14 cellular contexts compared by ENCODE assay signal in genomic region chr1:44048816-44049215, GRCh38. TPM values are rescaled to one million over a fixed set of nuclear protein-coding genes. Genes with fewer than 3 reads are reported as not detected.
DNase-seq lines count a peak whose midpoint lies in the region; ATAC-seq and TF ChIP-seq lines count a peak whose summit lies in the region.
"Had no signal": no experiment of that assay in that cellular context is flagged by ENCODE, and none has a peak within 500 bp of the region (broad histone marks: within the 10 kb centered on the region; RNA-seq: fewer than 3 reads in every experiment).

No MANE protein-coding gene starts in this region.

- H3K9me3 Mint-ChIP-seq in MCF 10A (ENCODE audit: unreplicated experiment) (no peaks in the 10 kb centered on the region), type B pancreatic cell (no peaks in the 10 kb centered on the region)
- H3K9me3 Mint-ChIP-seq: activated CD8-positive, alpha-beta T cell treated with anti-CD3 and anti-CD28 coated beads for 36 hours; activated naive CD4-positive, alpha-beta T cell treated with anti-CD3 and anti-CD28 coated beads, Interleukin-2, amount 50 U/mL, for 72 hours had no signal

- H3K27me3 Mint-ChIP-seq in MCF 10A (ENCODE audit: insufficient read depth, unreplicated experiment), result no peaks in the 10 kb centered on the region
- H3K27me3 Mint-ChIP-seq in type B pancreatic cell, result peaks cover 15% of the 10 kb centered on the region

- H3K4me3 ChIP-seq in breast epithelium, result no peak overlapping the region
- peak overlapping the region in 1 of 4 donors; percentile 54 for H3K4me3 ChIP-seq in adrenal gland
- peak overlapping the region; percentile 32 for H3K4me3 ChIP-seq in fibroblast of pulmonary artery (replicated peaks; ENCODE audit: low read depth, low read length)
- H3K4me3 ChIP-seq: pancreas had no signal

- no TSS peak for BruUV-seq in MCF 10A (replicated peaks; lab: Mats Ljungman, UMichigan)

- H3K9me3 ChIP-seq in breast epithelium (no peaks in the 10 kb centered on the region), adrenal gland (replicated peaks in 1 of 3) (no peaks in the 10 kb centered on the region)
- H3K9me3 ChIP-seq: pancreas had no signal

- 67 to 78% (median 74%) methylated on average over 3 of the region's 3 CpGs for WGBS in adrenal gland, 4 donors

- H3K36me3 Mint-ChIP-seq in MCF 10A (ENCODE audit: insufficient read depth, unreplicated experiment) (no peaks in the 10 kb centered on the region), type B pancreatic cell (no peaks in the 10 kb centered on the region)
- H3K36me3 Mint-ChIP-seq: activated naive CD4-positive, alpha-beta T cell treated with anti-CD3 and anti-CD28 coated beads, Interleukin-2, amount 50 U/mL, for 72 hours had no signal

- H3K27ac Mint-ChIP-seq in MCF 10A (ENCODE audit: low read depth, unreplicated experiment), result peak overlapping the region; percentile 10
- no peak overlapping the region for H3K27ac Mint-ChIP-seq in type B pancreatic cell
- H3K27ac Mint-ChIP-seq: T-helper 17 cell had no signal

- POLR2A ChIA-PET in MCF 10A (lab: Yijun Ruan, JAX), result interaction anchor here (0.5 to 1.9 kb wide), 13 partner anchors 8 to 1366 kb away, joined by 3 to 8 read pairs (median 3); partner anchors contain the start of genes CCDC24, DMAP1, KDM4A and SLC6A9

- H3K4me1 ChIP-seq in breast epithelium (no peaks in the 10 kb centered on the region), adrenal gland (replicated peaks in 1 of 2) (peaks cover 9 to 21% of the 10 kb centered on the region in 2 donors)
- H3K4me1 ChIP-seq: pancreas had no signal

- H3K36me3 ChIP-seq in breast epithelium, result no peaks in the 10 kb centered on the region
- no peaks in the 10 kb centered on the region for H3K36me3 ChIP-seq in adrenal gland (replicated peaks in 1 of 2)
- H3K36me3 ChIP-seq: pancreas had no signal

- no peak for TF ChIP-seq CTCF in MCF 10A (IDR thresholded peaks at IDR 0.05; ENCODE audit: unreplicated experiment)
- TF ChIP-seq CTCF in breast epithelium (IDR thresholded peaks at IDR 0.05), result no peak
- no peak for TF ChIP-seq CTCF in adrenal gland (IDR thresholded peaks at IDR 0.05)
- no peak for TF ChIP-seq CTCF in fibroblast of pulmonary artery (IDR thresholded peaks at IDR 0.05; ENCODE audit: low read length, missing control alignments)
- TF ChIP-seq CTCF in type B pancreatic cell (conservative IDR thresholded peaks at IDR 0.05), result no peak

- ATAC-seq in GM18511 (IDR thresholded peaks at IDR 0.05; ENCODE audit: unreplicated experiment), result no peak
- ATAC-seq in GM18520 (IDR thresholded peaks at IDR 0.05; ENCODE audit: unreplicated experiment), result no peak
- ATAC-seq: T-helper 17 cell had no signal

- no peaks in the 10 kb centered on the region for H3K27me3 ChIP-seq in breast epithelium
- no peaks in the 10 kb centered on the region for H3K27me3 ChIP-seq in adrenal gland
- H3K27me3 ChIP-seq: pancreas had no signal

- H3K4me3 Mint-ChIP-seq in MCF 10A (ENCODE audit: unreplicated experiment) (peak overlapping the region; percentile 68), type B pancreatic cell (no peak overlapping the region)
- H3K4me3 Mint-ChIP-seq: T-helper 17 cell had no signal

- TF ChIP-seq POLR2A in breast epithelium (IDR thresholded peaks at IDR 0.05), result no peak
- no peak for TF ChIP-seq POLR2A in adrenal gland (IDR thresholded peaks at IDR 0.05)

- peaks cover 39% of the 10 kb centered on the region for H3K4me1 Mint-ChIP-seq in MCF 10A (ENCODE audit: insufficient read depth, unreplicated experiment)
- H3K4me1 Mint-ChIP-seq in type B pancreatic cell (ENCODE audit: unreplicated experiment), result peaks cover 7% of the 10 kb centered on the region

- intact Hi-C loops in MCF 10A (cut with micrococcal nuclease) (loop anchor here (5.0 kb wide), 2 partner anchors 163 to 822 kb away; partner anchors contain the start of gene DMAP1), breast epithelium (cut with DNase I; ENCODE audit: low total_unique reads) (no loop called here), adrenal gland (cut with DNase I) (no loop called here)

- DNase-seq in MCF 10A (ENCODE audit: unreplicated experiment), result peak; percentile 64
- no peak for DNase-seq in breast epithelium (ENCODE audit: low spot score in 2 of 2)
- peak in 1 of 7 donors; percentile 30 for DNase-seq in adrenal gland
- DNase-seq in fibroblast of pulmonary artery (ENCODE audit: low read depth), result peak; percentile 58
- no peak for DNase-seq in type B pancreatic cell (ENCODE audit: extremely low spot score, unreplicated experiment)
- no peak for DNase-seq in substantia nigra (lab: John Stamatoyannopoulos, UW)
- DNase-seq: activated CD8-positive, alpha-beta T cell treated with anti-CD3 and anti-CD28 coated beads for 36 hours; cortex of kidney; NCI-H2227 treated with DMSO at 0.1 percent for 48 hours; T-helper 17 cell had no signal

- CTCF ChIA-PET in MCF 10A (lab: Yijun Ruan, JAX), result interaction anchor here (0.6 to 8.6 kb wide), 26 partner anchors 8 to 686 kb away, joined by 3 to 112 read pairs (median 4); partner anchors contain the start of genes CCDC24 and DMAP1

- H3K27ac ChIP-seq in breast epithelium, result no peak overlapping the region
- peak overlapping the region in 4 of 5 donors; percentile 73 to 93 (median 85) for H3K27ac ChIP-seq in adrenal gland
- H3K27ac ChIP-seq in substantia nigra (ENCODE audit: low read depth, low read length, poor library complexity, severe bottlenecking), result no peak overlapping the region

RNA-seq across cellular contexts. Expression of gene SLC6A9, which starts 17.6 kb away (rescaled TPM):
- total RNA-seq in MCF 10A (2022), result 62.2 and 64.9 TPM in 2 replicates
- total RNA-seq in breast epithelium, result 1 to 10 TPM in 2 of 3 donors, under 1 TPM in 1; 0.32 to 5.1 (median 3.9) TPM
- 100 to 1,000 TPM in 1 of 8 donors, 10 to 100 TPM in 7; 11.9 to 198 (median 23.5) TPM for total RNA-seq in adrenal gland
- polyA plus RNA-seq in adrenal gland, result 10 to 100 TPM; 11.8 to 77.2 (median 27.6) TPM
- 21.0 and 27.0 TPM in 2 replicates for total RNA-seq in type B pancreatic cell (ENCODE audit: low replicate concordance)

RNA-seq across cellular contexts. Expression of gene CCDC24, which starts 57.4 kb away (rescaled TPM):
- total RNA-seq in MCF 10A (2022), result 3.6 and 4.8 TPM in 2 replicates
- total RNA-seq in breast epithelium, result 10 to 100 TPM in 2 of 3 donors, 1 to 10 TPM in 1; 5.4 to 12.5 (median 12.3) TPM
- 10 to 100 TPM in 5 of 8 donors, 1 to 10 TPM in 3; 5.8 to 16.8 (median 11.7) TPM for total RNA-seq in adrenal gland
- polyA plus RNA-seq in adrenal gland, result 10 to 100 TPM in 2 of 3 donors, 1 to 10 TPM in 1; 3.1 to 53.5 (median 52.5) TPM
- 14.9 and 15.6 TPM in 2 replicates for total RNA-seq in type B pancreatic cell (ENCODE audit: low replicate concordance)

Comparison
In these comparisons a context has a peak if more than half of its experiments do, and no peak if none do; other contexts are left out.
1. DNase-seq: peak in MCF 10A (single experiment) and fibroblast of pulmonary artery (single experiment); none in breast epithelium (0 of 2), type B pancreatic cell (single experiment) and substantia nigra (0 of 49).
2. H3K27ac ChIP-seq: peak in adrenal gland (4 of 5); none in breast epithelium (0 of 2) and substantia nigra (single experiment).